In the genomic region with DNA sequence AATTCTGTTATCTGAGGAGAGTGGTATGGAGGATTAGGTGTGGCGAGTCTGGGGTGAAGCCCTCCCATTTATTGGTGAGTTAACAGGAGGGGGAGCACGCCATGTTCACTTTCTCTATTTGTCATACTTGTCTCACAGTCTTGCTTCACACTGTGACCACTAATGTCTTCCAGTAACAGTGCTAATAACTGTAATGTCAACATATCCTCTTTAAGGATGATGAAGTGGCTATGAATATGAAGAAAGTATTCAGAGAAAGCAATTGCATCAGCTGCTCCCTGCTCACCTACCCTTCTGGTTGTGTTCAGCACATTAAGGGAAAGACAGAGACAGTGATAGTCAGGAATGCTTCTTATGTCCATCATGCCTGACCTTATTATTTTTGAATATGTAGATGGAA, we compare ENCODE assay signal across 22 cellular contexts.
DNase-seq lines count a peak whose midpoint lies in the region; ATAC-seq, FAIRE-seq and TF ChIP-seq lines count a peak whose summit lies in the region.
"Had no signal": no experiment of that assay in that cellular context is flagged by ENCODE, and none has a peak within 500 bp of the region (broad histone marks: within the 10 kb centered on the region; RNA-seq: fewer than 3 reads in every experiment).

No MANE protein-coding gene starts in this region.

- H3K4me3 ChIP-seq in astrocyte of the spinal cord (ENCODE audit: low read depth, low read length) (no peak overlapping the region), psoas muscle (no peak overlapping the region), stomach (no peak overlapping the region)
- H3K4me3 ChIP-seq: neural progenitor cell had no signal

- H3K27me3 ChIP-seq in foreskin keratinocyte (no peaks in the 10 kb centered on the region), psoas muscle (ENCODE audit: insufficient read depth in 3 of 3, low read length in 2 of 3) (no peaks in the 10 kb centered on the region), stomach (no peaks in the 10 kb centered on the region)
- H3K27me3 ChIP-seq: neural progenitor cell had no signal

- WGBS in psoas muscle, 3 donors, result 46 to 60% (median 55%) methylated on average over 2 of the region's 2 CpGs
- WGBS in stomach, 5 donors, result 48 to 55% (median 50%) methylated on average over 2 of the region's 2 CpGs

- no peak for TF ChIP-seq EP300 in stomach (IDR thresholded peaks at IDR 0.05)

- ATAC-seq in foreskin keratinocyte (peak; percentile 25), psoas muscle (no peak), HG02870 (IDR thresholded peaks at IDR 0.05; ENCODE audit: unreplicated experiment) (no peak)
- ATAC-seq: Panc1, right cardiac atrium had no signal

- in situ Hi-C loops in astrocyte of the spinal cord (cut with HindIII; ENCODE audit: low sequenced_read_pairs), result no loop called here

- H3K36me3 ChIP-seq in psoas muscle (ENCODE audit: insufficient read depth in 1 of 2, low read depth in 1 of 2), result no peaks in the 10 kb centered on the region
- H3K36me3 ChIP-seq in stomach, result no peaks in the 10 kb centered on the region
- H3K36me3 ChIP-seq: neural progenitor cell had no signal

- DNase-seq in AG08395 (ENCODE audit: low spot score) (peak; percentile 7), HTR-8/SVneo (ENCODE audit: insufficient read length, low spot score) (peak; percentile 7), astrocyte of the spinal cord (ENCODE audit: low read depth, low spot score) (peak; percentile 15), foreskin keratinocyte (peak; percentile 24 to 51), psoas muscle (no peak), NCI-H1436 (lab: John Stamatoyannopoulos, UW) (no peak), stomach (no peak)
- DNase-seq: ACHN; activated CD4-positive, alpha-beta T cell treated with anti-CD3 and anti-CD28 coated beads, Interleukin-2, amount 10 ng/mL, durations not matched to agents 24 days and 14 days; activated CD8-positive, alpha-beta memory T cell treated with anti-CD3 and anti-CD28 coated beads, Interleukin-2, amount 50 U/mL, for 48 hours; CD4-positive, alpha-beta T cell; cortex of kidney; kidney; MM.1S; NCI-H2029; NCI-H524; right cardiac atrium; stimulated activated CD4-positive, alpha-beta T cell treated with anti-CD3 and anti-CD28 coated beads, Interleukin-1b, Interleukin-23, amount 100 ng/mL, for 48 hours had no signal

- TF ChIP-seq POLR2A in stomach (IDR thresholded peaks at IDR 0.05), result no peak

- no peak overlapping the region for H3K27ac ChIP-seq in foreskin keratinocyte
- H3K27ac ChIP-seq in psoas muscle, result no peak overlapping the region
- H3K27ac ChIP-seq in stomach, result no peak overlapping the region
- H3K27ac ChIP-seq: neural progenitor cell had no signal

- H3K4me1 ChIP-seq in foreskin keratinocyte (no peaks in the 10 kb centered on the region), psoas muscle (no peaks in the 10 kb centered on the region), stomach (no peaks in the 10 kb centered on the region)
- H3K4me1 ChIP-seq: neural progenitor cell had no signal

- intact Hi-C loops in psoas muscle (cut with DNase I) (no loop called here), stomach (cut with DNase I; ENCODE audit: low total_unique reads) (no loop called here)

- H3K9me3 ChIP-seq in psoas muscle, result no peaks in the 10 kb centered on the region
- no peaks in the 10 kb centered on the region for H3K9me3 ChIP-seq in stomach

- TF ChIP-seq CTCF in astrocyte of the spinal cord (IDR thresholded peaks at IDR 0.05; ENCODE audit: low read depth, low read length), result no peak
- TF ChIP-seq CTCF in foreskin keratinocyte (conservative IDR thresholded peaks at IDR 0.05), result no peak
- TF ChIP-seq CTCF in psoas muscle (IDR thresholded peaks at IDR 0.05), result no peak
- TF ChIP-seq CTCF in stomach (IDR thresholded peaks at IDR 0.05), result no peak

- FAIRE-seq in HTR-8/SVneo (lab: Jason Lieb, UNC), result peak; percentile 92
- FAIRE-seq: endothelial cell of umbilical vein, kidney had no signal

Comparison
In these comparisons a context has a peak if more than half of its experiments do, and no peak if none do; other contexts are left out.
1. DNase-seq: peak in AG08395 (single experiment), HTR-8/SVneo (single experiment), astrocyte of the spinal cord (single experiment) and foreskin keratinocyte (2 of 2); none in psoas muscle (0 of 2), NCI-H1436 (single experiment) and stomach (single experiment).